ENCODE assay signal across 24 cellular contexts in genomic region chr14:104925214-104925899, GRCh38. TPM values are rescaled to one million over a fixed set of nuclear protein-coding genes. Genes with fewer than 3 reads are reported as not detected.
DNase-seq lines count a peak whose midpoint lies in the region; ATAC-seq, FAIRE-seq and TF ChIP-seq lines count a peak whose summit lies in the region.
"Had no signal": no experiment of that assay in that cellular context is flagged by ENCODE, and none has a peak within 500 bp of the region (broad histone marks: within the 10 kb centered on the region; RNA-seq: fewer than 3 reads in every experiment).

No MANE protein-coding gene starts in this region.

- peak overlapping the region in 10 of 11 experiments; percentile 2 to 91 (median 82); a peak in 18 of 22 replicates for H3K27ac ChIP-seq in BLaER1 treated with 17β-estradiol and CSF1 and Interleukin-3, amounts not matched to agents 10 nM and 100 nM
- H3K27ac ChIP-seq: SJCRH30, testis, uterus had no signal

- H3K4me3 ChIP-seq in BLaER1 treated with 17β-estradiol and CSF1 and Interleukin-3, amounts not matched to agents 10 nM and 100 nM = peak overlapping the region in 8 of 10 experiments; percentile 17 to 66 (median 52); a peak in 16 of 20 replicates
- H3K4me3 ChIP-seq: SJCRH30, testis, uterus had no signal

- H3K9me3 ChIP-seq in BLaER1 treated with 17β-estradiol and CSF1 and Interleukin-3, amounts not matched to agents 10 nM and 100 nM (replicated peaks in 1 of 11) = peaks cover 3 to 8% (median 7%) of the 10 kb centered on the region in 11 experiments; a peak in 15 of 22 replicates
- H3K9me3 ChIP-seq: SJCRH30, testis, uterus had no signal

- peak overlapping the region; percentile 89 to 100 (median 98) for H3K4me2 ChIP-seq in BLaER1 treated with 17β-estradiol and CSF1 and Interleukin-3, amounts not matched to agents 10 nM and 100 nM

- intact Hi-C loops in activated B cell treated with CpG ODN at 0.5 μM for 24 hours (cut with micrococcal nuclease) = loop anchor here (5.0 to 10.0 kb wide), 3 partner anchors 137 to 567 kb away; partner anchors contain the start of genes INF2 and TEDC1

- H3K36me3 Mint-ChIP-seq in activated B cell treated with CpG ODN at 0.5 μM for 24 hours (ENCODE audit: low read depth) (peaks cover 23% of the 10 kb centered on the region), glutamatergic neuron (ENCODE audit: unreplicated experiment) (peaks cover 7% of the 10 kb centered on the region)
- H3K36me3 Mint-ChIP-seq: activated naive CD8-positive, alpha-beta T cell treated with anti-CD3 and anti-CD28 coated beads for 36 hours had no signal

- H3K27ac Mint-ChIP-seq in activated B cell treated with CpG ODN at 0.5 μM for 24 hours = peak overlapping the region; percentile 92
- no peak overlapping the region for H3K27ac Mint-ChIP-seq in glutamatergic neuron (ENCODE audit: unreplicated experiment)
- H3K27ac Mint-ChIP-seq: activated naive CD8-positive, alpha-beta T cell treated with anti-CD3 and anti-CD28 coated beads for 36 hours; activated T-helper 2 cell treated with anti-CD3 and anti-CD28 coated beads, Interferon-gamma antibody, Interleukin-2, Interleukin-4, amounts not matched to agents 10 μg/mL and 5 μg/mL and 100 μg/mL, durations not matched to agents 14 hours and 24 hours and 36 hours; T-helper 1 cell treated with Interleukin-12 subunit alpha and Interleukin-12 subunit beta and Interleukin-4 antibody, amounts not matched to agents 30 μg/mL and 1 μg/mL, for 36 hours had no signal

- ATAC-seq in activated B cell treated with CpG ODN at 0.5 μM for 24 hours (ENCODE audit: low read depth) (no peak), GM18861 (IDR thresholded peaks at IDR 0.05; ENCODE audit: unreplicated experiment) (no peak), HG03432 (IDR thresholded peaks at IDR 0.05; ENCODE audit: unreplicated experiment) (no peak)

- H4K20me1 ChIP-seq in BLaER1 treated with 17β-estradiol and CSF1 and Interleukin-3, amounts not matched to agents 10 nM and 100 nM = peaks cover 0 to 46% (median 0%) of the 10 kb centered on the region in 11 experiments; a peak in 5 of 22 replicates

- H3K27me3 ChIP-seq in BLaER1 treated with 17β-estradiol and CSF1 and Interleukin-3, amounts not matched to agents 10 nM and 100 nM = no peaks in the 10 kb centered on the region
- H3K27me3 ChIP-seq: SJCRH30, testis, uterus had no signal

- CTCF ChIA-PET in activated B cell treated with CpG ODN at 0.5 μM for 24 hours (lab: Charles Lee) = interaction anchor here (1.4 to 2.1 kb wide), 3 partner anchors 8 to 29 kb away, joined by 4 to 10 read pairs (median 6); no protein-coding TSS in a partner anchor

- H3K36me3 ChIP-seq in BLaER1 treated with 17β-estradiol and CSF1 and Interleukin-3, amounts not matched to agents 10 nM and 100 nM = peaks cover 0 to 13% (median 0%) of the 10 kb centered on the region in 11 experiments; a peak in 5 of 22 replicates
- H3K36me3 ChIP-seq: SJCRH30, uterus had no signal

- no peak for DNase-seq in GM19239 (ENCODE audit: insufficient read length, low spot score)
- peak; percentile 34 for DNase-seq in activated B cell treated with CpG ODN at 0.5 μM for 24 hours
- peak; percentile 63 for DNase-seq in myocyte (ENCODE audit: low read depth)
- no peak for DNase-seq in SKM-1 treated with dmso at 0.1 percent for 144 hours (lab: John Stamatoyannopoulos, UW; ENCODE audit: unreplicated experiment)
- DNase-seq in glutamatergic neuron = no peak
- DNase-seq: ACHN; activated CD4-positive, alpha-beta T cell treated with anti-CD3 and anti-CD28 coated beads for 48 hours; activated naive CD8-positive, alpha-beta T cell treated with anti-CD3 and anti-CD28 coated beads for 36 hours; C1 segment of cervical spinal cord; DMS79 treated with DMSO at 0.1 percent for 48 hours; mammary epithelial cell; NCI-H510A treated with DMSO at 0.1 percent for 48 hours; occipital lobe; SJCRH30; testis; uterus had no signal

- TF ChIP-seq CTCF in activated B cell treated with CpG ODN at 0.5 μM for 24 hours (IDR thresholded peaks at IDR 0.05) (no peak), glutamatergic neuron (IDR thresholded peaks at IDR 0.05; ENCODE audit: partially characterized antibody, unreplicated experiment) (no peak)

- FAIRE-seq in GM19239 (lab: Jason Lieb, UNC) = peak; percentile 4
- FAIRE-seq: astrocyte had no signal

- H3K9me3 Mint-ChIP-seq in activated B cell treated with CpG ODN at 0.5 μM for 24 hours (no peaks in the 10 kb centered on the region), glutamatergic neuron (ENCODE audit: unreplicated experiment) (peaks cover 10% of the 10 kb centered on the region)
- H3K9me3 Mint-ChIP-seq: central memory CD8-positive, alpha-beta T cell; T-helper 1 cell treated with Interleukin-12 subunit alpha and Interleukin-12 subunit beta and Interleukin-4 antibody, amounts not matched to agents 30 μg/mL and 1 μg/mL, for 36 hours had no signal

- H3K4me3 Mint-ChIP-seq in activated B cell treated with CpG ODN at 0.5 μM for 24 hours (peak overlapping the region; percentile 88), glutamatergic neuron (ENCODE audit: unreplicated experiment) (no peak overlapping the region)
- H3K4me3 Mint-ChIP-seq: activated naive CD8-positive, alpha-beta T cell treated with anti-CD3 and anti-CD28 coated beads for 36 hours; central memory CD8-positive, alpha-beta T cell; T-helper 1 cell treated with Interleukin-12 subunit alpha and Interleukin-12 subunit beta and Interleukin-4 antibody, amounts not matched to agents 30 μg/mL and 1 μg/mL, for 36 hours had no signal

- H3K9ac ChIP-seq in BLaER1 treated with 17β-estradiol and CSF1 and Interleukin-3, amounts not matched to agents 10 nM and 100 nM = peak overlapping the region; percentile 13 to 84 (median 71); a peak in 17 of 22 replicates

- POLR2A ChIA-PET in activated B cell treated with CpG ODN at 0.5 μM for 24 hours (lab: Charles Lee) = interaction anchor here (0.5 to 7.0 kb wide), 10 partner anchors 10 to 646 kb away, joined by 3 to 114 read pairs (median 5); partner anchors contain the start of genes CLBA1 and GPR132

- H3K4me1 ChIP-seq in BLaER1 treated with 17β-estradiol and CSF1 and Interleukin-3, amounts not matched to agents 10 nM and 100 nM = peaks cover 57 to 70% (median 66%) of the 10 kb centered on the region in 10 experiments
- H3K4me1 ChIP-seq: SJCRH30, uterus had no signal

- H3K4me1 Mint-ChIP-seq in activated B cell treated with CpG ODN at 0.5 μM for 24 hours (peaks cover 76% of the 10 kb centered on the region), glutamatergic neuron (ENCODE audit: low read depth, unreplicated experiment) (no peaks in the 10 kb centered on the region)
- H3K4me1 Mint-ChIP-seq: central memory CD8-positive, alpha-beta T cell had no signal

- H3K27me3 Mint-ChIP-seq in activated B cell treated with CpG ODN at 0.5 μM for 24 hours = no peaks in the 10 kb centered on the region
- H3K27me3 Mint-ChIP-seq in glutamatergic neuron (ENCODE audit: unreplicated experiment) = peaks cover 3% of the 10 kb centered on the region

RNA-seq across cellular contexts. Expression of gene PLD4, which starts 0.7 kb away (rescaled TPM):
- 458 and 473 TPM in 2 replicates for total RNA-seq in activated B cell treated with CpG ODN at 0.5 μM for 24 hours
- 0.10 TPM in 1 of 2 replicates, not detected in the other for total RNA-seq in myocyte
- 0.19 TPM for polyA plus RNA-seq in myocyte (2012)
- total RNA-seq in glutamatergic neuron (ENCODE audit: unreplicated experiment) = not detected
- total RNA-seq: activated naive CD8-positive, alpha-beta T cell treated with anti-CD3 and anti-CD28 coated beads for 36 hours; glomerular endothelial cell; SJCRH30 had no signal

RNA-seq across cellular contexts. Expression of gene AHNAK2, which starts 52.8 kb away (rescaled TPM):
- total RNA-seq in activated B cell treated with CpG ODN at 0.5 μM for 24 hours (not detected in 2 replicates), myocyte (150 and 229 TPM in 2 replicates), glutamatergic neuron (ENCODE audit: unreplicated experiment) (44.8 TPM)
- 151 TPM for polyA plus RNA-seq in myocyte (2012)

Comparison
In these comparisons a context has a peak if more than half of its experiments do, and no peak if none do; other contexts are left out.
1. DNase-seq: peak in activated B cell treated with CpG ODN at 0.5 μM for 24 hours (single experiment) and myocyte (single experiment); none in GM19239 (single experiment), SKM-1 treated with dmso at 0.1 percent for 144 hours (single experiment) and glutamatergic neuron (single experiment).
2. RNA of gene PLD4, which starts 0.7 kb away (total RNA-seq): 458 to 473 TPM in activated B cell treated with CpG ODN at 0.5 μM for 24 hours; 0.10 TPM in myocyte and not detected in glutamatergic neuron (single experiment); every median in the first group is over 100 times any median in the second.
3. RNA of gene AHNAK2, which starts 52.8 kb away (total RNA-seq): 150 to 229 TPM in myocyte and 44.8 TPM in glutamatergic neuron (single experiment); not detected in activated B cell treated with CpG ODN at 0.5 μM for 24 hours; every median in the first group is over 10 times any median in the second.